In genomic region chr2:106514827-106515226, GRCh38 we compare ENCODE assay signal across 6 cellular contexts. TPM values are rescaled to one million over a fixed set of nuclear protein-coding genes. Genes with fewer than 3 reads are reported as not detected.
"Had no signal": no experiment of that assay in that cellular context is flagged by ENCODE, and none has a peak within 500 bp of the region (broad histone marks: within the 10 kb centered on the region; RNA-seq: fewer than 3 reads in every experiment).

No MANE protein-coding gene starts in this region.

RNA-seq across cellular contexts. Expression of gene CD8B2, which starts 27.7 kb away (rescaled TPM):
- total RNA-seq: activated CD4-positive, alpha-beta T cell treated with anti-CD3 and anti-CD28 coated beads, Interleukin-2, amount 10 ng/mL, durations not matched to agents 7 days and 5 days; dermis blood vessel endothelial cell; left ventricle myocardium superior; mesenteric fat pad; neural crest cell; WTC11 had no signal

RNA-seq across cellular contexts. Expression of gene RGPD3, which starts 46.6 kb away (rescaled TPM):
- total RNA-seq: left ventricle myocardium superior had no signal
